In the genomic region with DNA sequence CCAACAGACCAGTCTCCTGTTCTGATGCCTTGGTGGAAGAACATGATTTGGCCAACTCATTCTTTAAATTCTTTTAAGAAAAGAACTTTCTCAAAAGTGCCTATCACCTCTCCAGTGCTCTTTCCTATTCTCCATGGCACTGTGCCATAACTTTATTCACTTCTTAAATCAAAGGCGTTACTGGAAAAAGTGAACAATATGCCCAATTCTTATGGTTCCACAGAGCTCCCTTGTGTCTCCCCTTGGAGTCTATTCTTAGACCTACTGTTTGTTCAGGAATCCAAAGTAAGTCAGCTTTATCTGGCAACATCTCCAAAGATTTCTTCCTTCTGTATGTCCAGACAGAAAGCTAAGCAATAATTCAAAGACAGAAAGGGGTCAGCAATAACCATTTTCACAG, we compare ENCODE assay signal across 26 cellular contexts.
"Had no signal": no experiment of that assay in that cellular context is flagged by ENCODE, and none has a peak within 500 bp of the region (broad histone marks: within the 10 kb centered on the region; RNA-seq: fewer than 3 reads in every experiment).

No MANE protein-coding gene starts in this region.

- H3K4me1 ChIP-seq: parathyroid adenoma, psoas muscle, right lobe of liver, tibial nerve, vagina had no signal

- ATAC-seq: naive thymus-derived CD8-positive, alpha-beta T cell; natural killer cell treated with Interleukin-12 subunit alpha and Interleukin-12 subunit beta and Interleukin-15 and Interleukin-18, amount 100 ng/mL, for 72 hours; psoas muscle; right cardiac atrium; right lobe of liver; stimulated activated effector memory CD8-positive, alpha-beta T cell treated with anti-CD3 and anti-CD28 coated beads, Interleukin-12 subunit alpha, Interleukin-12 subunit beta, amount 100 ng/mL, for 72 hours; stimulated activated naive B cell treated with anti-CD40 and anti-IgM and Interleukin-4, amounts not matched to agents 10 μg/mL and 1 μg/mL and 100 μg/mL, for 72 hours had no signal

- H3K9me3 ChIP-seq: neutrophil, ovary, psoas muscle, right lobe of liver, sigmoid colon, stomach, thoracic aorta, tibial nerve, upper lobe of left lung, vagina had no signal

- H3K4me3 ChIP-seq: ovary, psoas muscle, right lobe of liver, sigmoid colon, stomach, thoracic aorta, tibial nerve, upper lobe of left lung, vagina had no signal

- H3K27me3 ChIP-seq: neutrophil, ovary, right lobe of liver, sigmoid colon, stomach, tibial nerve, upper lobe of left lung, vagina had no signal

- H3K36me3 ChIP-seq: neutrophil, ovary, right lobe of liver, sigmoid colon, stomach, thoracic aorta, tibial nerve, upper lobe of left lung, vagina had no signal

- H3K27ac ChIP-seq: neutrophil, ovary, parathyroid adenoma, psoas muscle, right lobe of liver, sigmoid colon, stomach, thoracic aorta, tibial nerve, upper lobe of left lung, vagina had no signal

- DNase-seq: naive thymus-derived CD8-positive, alpha-beta T cell; nephron progenitor cell; nucleus accumbens; ovary; posterior cingulate gyrus; psoas muscle; right cardiac atrium; right lobe of liver; sigmoid colon; small intestine; stimulated activated CD4-positive, alpha-beta T cell treated with anti-CD3 and anti-CD28 coated beads, Interleukin-15, amount 100 ng/mL, for 24 hours; stimulated activated CD4-positive, alpha-beta T cell treated with anti-CD3 and anti-CD28 coated beads, Interleukin-2, amount 100 ng/mL, for 24 hours; stimulated activated CD4-positive, alpha-beta T cell treated with anti-CD3 and anti-CD28 coated beads, Interleukin-2, amount 100 ng/mL, for 48 hours; stimulated activated CD4-positive, alpha-beta T cell treated with anti-CD3 and anti-CD28 coated beads, Interleukin-4, amount 100 ng/mL, for 24 hours; stimulated activated naive B cell treated with anti-CD40 and anti-IgM and Interleukin-4, amounts not matched to agents 10 μg/mL and 1 μg/mL and 100 μg/mL, for 72 hours; stimulated activated naive CD4-positive, alpha-beta T cell treated with Interleukin-2 at 50 U/mL for 16 hours; stomach; trophoblast cell; upper lobe of left lung had no signal
